In genomic region chr7:973312-973711, GRCh38 we compare ENCODE assay signal across 16 cellular contexts. TPM values are rescaled to one million over a fixed set of nuclear protein-coding genes. Genes with fewer than 3 reads are reported as not detected.
A peak's percentile ranks its signal among the peaks of the same experiment; 100 is the strongest.
DNase-seq lines count a peak whose midpoint lies in the region; ATAC-seq, FAIRE-seq and TF ChIP-seq lines count a peak whose summit lies in the region.
"Had no signal": no experiment of that assay in that cellular context is flagged by ENCODE, and none has a peak within 500 bp of the region (broad histone marks: within the 10 kb centered on the region; RNA-seq: fewer than 3 reads in every experiment).

No MANE protein-coding gene starts in this region.

- no peaks in the 10 kb centered on the region for H3K27me3 ChIP-seq in Loucy (ENCODE audit: insufficient read depth, low read length, poor library complexity, severe bottlenecking)
- no peaks in the 10 kb centered on the region for H3K27me3 ChIP-seq in astrocyte (ENCODE audit: insufficient read depth, low read length)
- H3K27me3 ChIP-seq in smooth muscle cell (ENCODE audit: low read depth): no peaks in the 10 kb centered on the region
- H3K27me3 ChIP-seq: brain microvascular endothelial cell, ovary, SJCRH30 had no signal

- peak overlapping the region; percentile 73 for H3K27ac Mint-ChIP-seq in activated T-cell treated with anti-CD3 and anti-CD28 coated beads, Interleukin-2, amount 50 U/mL, for 24 hours
- no peak overlapping the region for H3K27ac Mint-ChIP-seq in astrocyte (ENCODE audit: unreplicated experiment)

- H3F3A ChIP-seq in Loucy (ENCODE audit: low read depth) (no peaks in the 10 kb centered on the region), smooth muscle cell (ENCODE audit: low read depth) (no peaks in the 10 kb centered on the region)

- H3K4me3 Mint-ChIP-seq in activated T-cell treated with anti-CD3 and anti-CD28 coated beads, Interleukin-2, amount 50 U/mL, for 24 hours: peak overlapping the region; percentile 92
- H3K4me3 Mint-ChIP-seq in astrocyte (ENCODE audit: unreplicated experiment): peak overlapping the region; percentile 96

- H3K36me3 ChIP-seq in Loucy (ENCODE audit: insufficient read depth, low read length): peaks cover 31% of the 10 kb centered on the region; the same call in 1 of the 2 replicates
- H3K36me3 ChIP-seq in astrocyte (ENCODE audit: insufficient read depth, low read length): peaks cover 22% of the 10 kb centered on the region
- peaks cover 5% of the 10 kb centered on the region for H3K36me3 ChIP-seq in smooth muscle cell (ENCODE audit: low read depth)
- H3K36me3 ChIP-seq: ovary had no signal

- no peak overlapping the region for H2AFZ ChIP-seq in Loucy (ENCODE audit: low read length)
- H2AFZ ChIP-seq in astrocyte (ENCODE audit: low read depth, low read length): no peak overlapping the region
- no peak overlapping the region for H2AFZ ChIP-seq in smooth muscle cell (ENCODE audit: low read depth)

- H3K27ac ChIP-seq in astrocyte (ENCODE audit: low read depth, low read length) (no peak overlapping the region), smooth muscle cell (ENCODE audit: low read depth) (no peak overlapping the region)
- H3K27ac ChIP-seq: brain microvascular endothelial cell, ovary, SJCRH30 had no signal

- H3K9me3 Mint-ChIP-seq in activated T-cell treated with anti-CD3 and anti-CD28 coated beads, Interleukin-2, amount 50 U/mL, for 24 hours: no peaks in the 10 kb centered on the region
- H3K9me3 Mint-ChIP-seq in astrocyte (ENCODE audit: unreplicated experiment): no peaks in the 10 kb centered on the region

- H3K4me2 ChIP-seq in Loucy (ENCODE audit: low read depth, low read length, poor library complexity, severe bottlenecking) (peak overlapping the region; percentile 99), astrocyte (ENCODE audit: low read length) (no peak overlapping the region), smooth muscle cell (peak overlapping the region; percentile 93)

- H3K9me3 ChIP-seq in Loucy (ENCODE audit: insufficient read depth, low read depth, low read length) (no peaks in the 10 kb centered on the region), astrocyte (ENCODE audit: insufficient read depth, low read depth, low read length) (no peaks in the 10 kb centered on the region), smooth muscle cell (replicated peaks; ENCODE audit: low read depth) (no peaks in the 10 kb centered on the region)
- H3K9me3 ChIP-seq: ovary, SJCRH30 had no signal

- H4K20me1 ChIP-seq in Loucy (ENCODE audit: insufficient read depth, low read length, poor library complexity, severe bottlenecking) (peaks cover 39% of the 10 kb centered on the region), astrocyte (ENCODE audit: insufficient read depth, low read length) (peaks cover 54% of the 10 kb centered on the region), smooth muscle cell (ENCODE audit: low read depth) (peaks cover 64% of the 10 kb centered on the region)

- H3K79me2 ChIP-seq in Loucy (ENCODE audit: insufficient read depth, low read length): peaks cover 62% of the 10 kb centered on the region
- H3K79me2 ChIP-seq in astrocyte (ENCODE audit: insufficient read depth, low read length): peaks cover 60% of the 10 kb centered on the region
- peaks cover 39% of the 10 kb centered on the region for H3K79me2 ChIP-seq in smooth muscle cell (ENCODE audit: low read depth)

- H3K36me3 Mint-ChIP-seq in activated T-cell treated with anti-CD3 and anti-CD28 coated beads, Interleukin-2, amount 50 U/mL, for 24 hours (ENCODE audit: low read depth): peaks cover 56% of the 10 kb centered on the region
- H3K36me3 Mint-ChIP-seq in astrocyte (ENCODE audit: low read depth, unreplicated experiment): peaks cover 7% of the 10 kb centered on the region

- H3K4me1 Mint-ChIP-seq in activated T-cell treated with anti-CD3 and anti-CD28 coated beads, Interleukin-2, amount 50 U/mL, for 24 hours (ENCODE audit: low read depth): peaks cover 31% of the 10 kb centered on the region
- peaks cover 8% of the 10 kb centered on the region for H3K4me1 Mint-ChIP-seq in astrocyte (ENCODE audit: low read depth, unreplicated experiment)

- H3K9ac ChIP-seq in Loucy (ENCODE audit: low read depth, low read length, poor library complexity, severe bottlenecking) (peak overlapping the region; percentile 8), astrocyte (ENCODE audit: low read length) (no peak overlapping the region), smooth muscle cell (ENCODE audit: low read depth) (no peak overlapping the region)

- TF ChIP-seq CTCF in Loucy (conservative IDR thresholded peaks at IDR 0.05; ENCODE audit: low read length): no peak
- no peak for TF ChIP-seq CTCF in astrocyte (IDR thresholded peaks at IDR 0.05; ENCODE audit: insufficient read depth, low read depth, low read length)
- no peak for TF ChIP-seq CTCF in smooth muscle cell (IDR thresholded peaks at IDR 0.05; ENCODE audit: borderline replicate concordance, insufficient read depth, poor library complexity, severe bottlenecking)

- peaks cover 44% of the 10 kb centered on the region for H3K4me1 ChIP-seq in Loucy (ENCODE audit: insufficient read depth, low read length, poor library complexity, severe bottlenecking)
- peaks cover 8% of the 10 kb centered on the region for H3K4me1 ChIP-seq in astrocyte (ENCODE audit: insufficient read depth, low read length)
- H3K4me1 ChIP-seq in smooth muscle cell (ENCODE audit: low read depth): peaks cover 11% of the 10 kb centered on the region
- H3K4me1 ChIP-seq: SJCRH30 had no signal

- no peaks in the 10 kb centered on the region for H3K27me3 Mint-ChIP-seq in activated T-cell treated with anti-CD3 and anti-CD28 coated beads, Interleukin-2, amount 50 U/mL, for 24 hours
- no peaks in the 10 kb centered on the region for H3K27me3 Mint-ChIP-seq in astrocyte (ENCODE audit: low read depth, unreplicated experiment)

- H3K4me3 ChIP-seq in Loucy (ENCODE audit: low read length, poor library complexity, severe bottlenecking) (peak overlapping the region; percentile 92), astrocyte (ENCODE audit: insufficient read depth, low read depth, low read length) (no peak overlapping the region), smooth muscle cell (peak overlapping the region; percentile 99)
- H3K4me3 ChIP-seq: ovary, SJCRH30 had no signal

- DNase-seq in activated T-cell treated with anti-CD3 and anti-CD28 coated beads, Interleukin-2, amount 50 U/mL, for 24 hours: no peak
- DNase-seq in activated T-cell treated with anti-CD3 and anti-CD28 coated beads, Interleukin-2, amount 50 U/mL, for 48 hours: no peak
- DNase-seq in astrocyte (ENCODE audit: low read depth): no peak
- no peak for DNase-seq in smooth muscle cell (lab: John Stamatoyannopoulos, UW; ENCODE audit: unreplicated experiment)
- DNase-seq in AG08395 (ENCODE audit: low spot score): no peak
- DNase-seq in NCI-H526 treated with DMSO at 0.1 percent for 48 hours (lab: John Stamatoyannopoulos, UW): no peak
- DNase-seq: brain microvascular endothelial cell; left cardiac atrium; NCI-H82; ovary; SJCRH30; stimulated activated CD4-positive, alpha-beta T cell treated with anti-CD3 and anti-CD28 coated beads, Interleukin-15, amount 100 ng/mL, for 24 hours had no signal

- WGBS in smooth muscle cell (ENCODE audit: low lambda C conversion rate): 91% methylated on average over 9 of the region's 9 CpGs

- H3K9me2 ChIP-seq in Loucy (replicated peaks; ENCODE audit: low read depth, low read length): no peaks in the 10 kb centered on the region

- no peak for ATAC-seq in HG02571 (IDR thresholded peaks at IDR 0.05; ENCODE audit: unreplicated experiment)
- ATAC-seq: left cardiac atrium had no signal

- no peak for FAIRE-seq in astrocyte (lab: Jason Lieb, UNC)
- FAIRE-seq: endometrium had no signal

RNA-seq across cellular contexts. Expression of gene COX19, which starts 2.0 kb away (rescaled TPM):
- total RNA-seq in astrocyte (13.4 and 13.8 TPM in 2 replicates), smooth muscle cell (10.0 and 10.4 TPM in 2 replicates)
- 10.4 and 19.0 TPM in 2 replicates for polyA plus RNA-seq in smooth muscle cell

RNA-seq across cellular contexts. Expression of gene CYP2W1, which starts 9.7 kb away (rescaled TPM):
- not detected in 2 replicates for total RNA-seq in astrocyte
- total RNA-seq in smooth muscle cell: not detected in 2 replicates
- 0.44 TPM in 1 of 2 replicates, not detected in the other for polyA plus RNA-seq in smooth muscle cell
- total RNA-seq: H4, left cardiac atrium, SJCRH30 had no signal

RNA-seq across cellular contexts. Expression of gene ADAP1, which starts 18.8 kb away (rescaled TPM):
- total RNA-seq in astrocyte (4.7 and 4.8 TPM in 2 replicates), smooth muscle cell (2.0 and 3.0 TPM in 2 replicates)
- polyA plus RNA-seq in smooth muscle cell: 1.3 and 2.4 TPM in 2 replicates
